Comparison of ENCODE assay signal across 37 cellular contexts in the genomic region with DNA sequence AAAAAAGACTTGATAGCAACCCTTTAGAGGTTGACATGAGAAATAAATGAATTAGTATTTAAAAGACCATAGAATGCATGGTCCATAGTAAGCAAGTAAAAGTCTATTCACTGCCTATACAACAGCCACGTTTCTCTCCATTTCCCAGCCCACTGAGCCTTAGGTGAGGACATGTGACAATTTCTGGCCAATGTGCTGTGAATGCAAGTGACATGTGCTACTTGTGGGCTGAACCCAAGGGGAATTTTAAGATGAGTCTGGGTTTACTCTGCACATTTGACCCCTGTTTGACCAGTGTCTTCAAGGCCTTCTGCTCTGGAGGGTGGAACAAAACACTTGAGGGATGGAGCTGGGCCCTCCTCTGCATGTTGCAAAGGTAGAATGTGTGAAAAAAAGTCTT.
DNase-seq lines count a peak whose midpoint lies in the region; ATAC-seq, FAIRE-seq and TF ChIP-seq lines count a peak whose summit lies in the region.
"Had no signal": no experiment of that assay in that cellular context is flagged by ENCODE, and none has a peak within 500 bp of the region (broad histone marks: within the 10 kb centered on the region; RNA-seq: fewer than 3 reads in every experiment).

No MANE protein-coding gene starts in this region.

- in situ Hi-C loops in HepG2 (cut with HindIII; ENCODE audit: extremely low pct_ligation_motif_present, low pct_unique_long_range_greater_than_20kb) = no loop called here

- no peak overlapping the region for H3K18ac ChIP-seq in mesenchymal stem cell (ENCODE audit: low read depth in 1 of 2, low read length in 2 of 2)

- H3K27me3 ChIP-seq in HepG2 (ENCODE audit: control insufficient read depth in 1 of 2, insufficient read depth in 2 of 2, low read length in 2 of 2) (peaks cover 0 to 12% of the 10 kb centered on the region in 2 experiments; a peak in 2 of 5 replicates), right lobe of liver (no peaks in the 10 kb centered on the region), mesenchymal stem cell (ENCODE audit: control insufficient read depth in 1 of 2, insufficient read depth in 1 of 2, low read length in 2 of 2) (no peaks in the 10 kb centered on the region)
- H3K27me3 ChIP-seq: BE2C; BLaER1; BLaER1 treated with 17β-estradiol and CSF1 and Interleukin-3, amounts not matched to agents 10 nM and 100 nM had no signal

- BruUV-seq in HepG2 (replicated peaks; lab: Mats Ljungman, UMichigan) = no TSS peak

- peak; percentile 25 for DNase-seq in activated CD4-positive, alpha-beta T cell treated with anti-CD3 and anti-CD28 coated beads, Interleukin-2, amount 10 ng/mL, durations not matched to agents 24 days and 14 days
- DNase-seq in activated CD4-positive, alpha-beta T cell treated with anti-CD3 and anti-CD28 coated beads, Interleukin-2, amount 50 U/mL, for 48 hours = no peak
- DNase-seq in HepG2 (ENCODE audit: low spot score) = no peak
- DNase-seq in right lobe of liver = no peak
- DNase-seq in mesenchymal stem cell = no peak
- DNase-seq in type B pancreatic cell (ENCODE audit: extremely low spot score, unreplicated experiment) = no peak
- DNase-seq in left lobe of liver (ENCODE audit: low spot score) = no peak
- DNase-seq in NCI-H345 treated with DMSO at 0.1 percent for 48 hours (lab: John Stamatoyannopoulos, UW; ENCODE audit: unreplicated experiment) = no peak
- DNase-seq: 8988T; ACHN; AML-193; BE2C; C1 segment of cervical spinal cord; Caco-2; Calu3; CD4-positive, alpha-beta memory T cell; CD4-positive, alpha-beta T cell; CD4-positive, CD25-positive, alpha-beta regulatory T cell; CD8-positive, alpha-beta memory T cell; CD8-positive, alpha-beta T cell; COR-L47; DMS 273 treated with DMSO at 0.1 percent for 48 hours; DMS153; DMS53; DMS79; DMS79 treated with DMSO at 0.1 percent for 48 hours; DND-41; EL had no signal

- FAIRE-seq in HepG2 (lab: Jason Lieb, UNC) = no peak
- FAIRE-seq: A204.1, A549, D721Med had no signal

- no peak overlapping the region for H3K27ac Mint-ChIP-seq in activated CD4-positive, alpha-beta T cell treated with anti-CD3 and anti-CD28 coated beads, Interleukin-2, amount 10 ng/mL, durations not matched to agents 24 days and 14 days
- H3K27ac Mint-ChIP-seq in type B pancreatic cell = peak overlapping the region; percentile 94
- H3K27ac Mint-ChIP-seq: B cell; CD14-positive monocyte; CD4-positive, alpha-beta memory T cell; CD4-positive, alpha-beta T cell; CD4-positive, CD25-positive, alpha-beta regulatory T cell; CD8-positive, alpha-beta memory T cell; CD8-positive, alpha-beta T cell had no signal

- no peak overlapping the region for H3K4ac ChIP-seq in mesenchymal stem cell (ENCODE audit: low read depth in 1 of 2, low read length in 2 of 2)

- no peaks in the 10 kb centered on the region for H3K36me3 ChIP-seq in HepG2 (replicated peaks in 1 of 2; ENCODE audit: control insufficient read depth in 1 of 2, insufficient read depth in 2 of 2, low read length in 2 of 2)
- H3K36me3 ChIP-seq in right lobe of liver = no peaks in the 10 kb centered on the region
- no peaks in the 10 kb centered on the region for H3K36me3 ChIP-seq in mesenchymal stem cell (ENCODE audit: control insufficient read depth in 1 of 2, insufficient read depth in 2 of 2, low read depth in 1 of 2, low read length in 2 of 2)
- H3K36me3 ChIP-seq: BE2C; BLaER1; BLaER1 treated with 17β-estradiol and CSF1 and Interleukin-3, amounts not matched to agents 10 nM and 100 nM had no signal

- H2BK12ac ChIP-seq in mesenchymal stem cell (ENCODE audit: low read length in 2 of 2) = no peak overlapping the region

- H3K27ac ChIP-seq in HepG2 (ENCODE audit: extremely low read length, insufficient read depth, low read length) = no peak overlapping the region
- H3K27ac ChIP-seq in right lobe of liver = no peak overlapping the region
- H3K27ac ChIP-seq in mesenchymal stem cell (ENCODE audit: low read length, poor library complexity, severe bottlenecking) = no peak overlapping the region
- H3K27ac ChIP-seq: 22Rv1; A549; BLaER1; BLaER1 treated with 17β-estradiol and CSF1 and Interleukin-3, amounts not matched to agents 10 nM and 100 nM; C4-2B had no signal

- H3K36me3 Mint-ChIP-seq in activated CD4-positive, alpha-beta T cell treated with anti-CD3 and anti-CD28 coated beads, Interleukin-2, amount 10 ng/mL, durations not matched to agents 24 days and 14 days (ENCODE audit: low read depth) = peaks cover 4% of the 10 kb centered on the region
- peaks cover 4% of the 10 kb centered on the region for H3K36me3 Mint-ChIP-seq in type B pancreatic cell
- H3K36me3 Mint-ChIP-seq: CD4-positive, alpha-beta memory T cell; CD8-positive, alpha-beta T cell had no signal

- no peaks in the 10 kb centered on the region for H3K79me1 ChIP-seq in mesenchymal stem cell (replicated peaks; ENCODE audit: low read length, poor library complexity, severe bottlenecking)

- ATAC-seq in HepG2 (no peak), right lobe of liver (no peak), left lobe of liver (no peak)
- ATAC-seq: A549; CD8-positive, alpha-beta T cell had no signal

- H3K9ac ChIP-seq in HepG2 (ENCODE audit: insufficient read depth, low read depth, low read length) = no peak overlapping the region
- H3K9ac ChIP-seq in mesenchymal stem cell (ENCODE audit: low read length) = no peak overlapping the region
- H3K9ac ChIP-seq: BLaER1; BLaER1 treated with 17β-estradiol and CSF1 and Interleukin-3, amounts not matched to agents 10 nM and 100 nM had no signal

- WGBS in HepG2 (ENCODE audit: low lambda C conversion rate) = 8% methylated on average over 1 of the region's 1 CpG
- WGBS in right lobe of liver (ENCODE audit: insufficient coverage, low coverage, low lambda C conversion rate, missing lambda C conversion rate) = 77% methylated on average over 1 of the region's 1 CpG
- WGBS in mesenchymal stem cell = no CpG with 5 or more reads among the region's 1 CpG

- POLR2A ChIA-PET in HepG2 (lab: Yijun Ruan, JAX) = no interaction called here

- CTCF ChIA-PET in HepG2 (lab: Yijun Ruan, JAX; ENCODE audit: low intra/inter-chr PET ratio, low total read pairs) = no interaction called here

- H2BK120ac ChIP-seq in mesenchymal stem cell (ENCODE audit: low read depth, low read length) = no peak overlapping the region

- H3K4me3 ChIP-seq in HepG2 (replicated peaks in 1 of 3; ENCODE audit: insufficient read depth in 1 of 3, low read depth in 2 of 3, low read length in 3 of 3) = no peak overlapping the region
- H3K4me3 ChIP-seq in right lobe of liver = no peak overlapping the region
- no peak overlapping the region for H3K4me3 ChIP-seq in mesenchymal stem cell (ENCODE audit: insufficient read depth in 1 of 2, low read depth in 1 of 2, low read length in 2 of 2)
- H3K4me3 ChIP-seq: A549; BLaER1; BLaER1 treated with 17β-estradiol and CSF1 and Interleukin-3, amounts not matched to agents 10 nM and 100 nM had no signal

- no peaks in the 10 kb centered on the region for H3K9me3 ChIP-seq in HepG2 (ENCODE audit: low read length)
- H3K9me3 ChIP-seq in right lobe of liver = no peaks in the 10 kb centered on the region
- peaks cover 5% of the 10 kb centered on the region for H3K9me3 ChIP-seq in mesenchymal stem cell (ENCODE audit: control insufficient read depth, low read length)
- H3K9me3 ChIP-seq: BE2C had no signal

- no peaks in the 10 kb centered on the region for H3K4me1 Mint-ChIP-seq in activated CD4-positive, alpha-beta T cell treated with anti-CD3 and anti-CD28 coated beads, Interleukin-2, amount 10 ng/mL, durations not matched to agents 24 days and 14 days
- no peaks in the 10 kb centered on the region for H3K4me1 Mint-ChIP-seq in type B pancreatic cell (ENCODE audit: unreplicated experiment)
- H3K4me1 Mint-ChIP-seq: CD8-positive, alpha-beta memory T cell had no signal

- no peak overlapping the region for H3K4me3 Mint-ChIP-seq in activated CD4-positive, alpha-beta T cell treated with anti-CD3 and anti-CD28 coated beads, Interleukin-2, amount 10 ng/mL, durations not matched to agents 24 days and 14 days
- no peak overlapping the region for H3K4me3 Mint-ChIP-seq in type B pancreatic cell
- H3K4me3 Mint-ChIP-seq: B cell; CD14-positive monocyte; CD4-positive, alpha-beta memory T cell; CD4-positive, alpha-beta T cell; CD8-positive, alpha-beta memory T cell; CD8-positive, alpha-beta T cell had no signal

- H4K8ac ChIP-seq in mesenchymal stem cell (ENCODE audit: low read length) = no peak overlapping the region

- H4K20me1 ChIP-seq in HepG2 (ENCODE audit: insufficient read depth, low read length) = no peaks in the 10 kb centered on the region
- H4K20me1 ChIP-seq: BLaER1; BLaER1 treated with 17β-estradiol and CSF1 and Interleukin-3, amounts not matched to agents 10 nM and 100 nM had no signal

- no peak for TF ChIP-seq CTCF in HepG2 (CRISPR knock-in tag; IDR thresholded peaks at IDR 0.05)
- no peak for TF ChIP-seq CTCF in right lobe of liver (IDR thresholded peaks at IDR 0.05)
- TF ChIP-seq CTCF in type B pancreatic cell (conservative IDR thresholded peaks at IDR 0.05) = no peak

- H4K91ac ChIP-seq in mesenchymal stem cell (ENCODE audit: low read length) = no peak overlapping the region

- H3K4me1 ChIP-seq in HepG2 (ENCODE audit: insufficient read depth, low read length) = no peaks in the 10 kb centered on the region
- no peaks in the 10 kb centered on the region for H3K4me1 ChIP-seq in right lobe of liver
- H3K4me1 ChIP-seq in mesenchymal stem cell (ENCODE audit: control insufficient read depth, insufficient read depth, low read depth, low read length) = peaks cover 1% of the 10 kb centered on the region
- H3K4me1 ChIP-seq: A549, BE2C, BLaER1, Caco-2 had no signal

- intact Hi-C loops in activated CD4-positive, alpha-beta T cell treated with anti-CD3 and anti-CD28 coated beads, Interleukin-2, amount 10 ng/mL, durations not matched to agents 24 days and 14 days (cut with micrococcal nuclease) = no loop called here
- intact Hi-C loops in HepG2 (cut with micrococcal nuclease; ENCODE audit: unreplicated experiment) = no loop called here
- intact Hi-C loops in right lobe of liver (cut with DNase I) = no loop called here

- no peaks in the 10 kb centered on the region for H3K27me3 Mint-ChIP-seq in activated CD4-positive, alpha-beta T cell treated with anti-CD3 and anti-CD28 coated beads, Interleukin-2, amount 10 ng/mL, durations not matched to agents 24 days and 14 days
- H3K27me3 Mint-ChIP-seq in type B pancreatic cell = no peaks in the 10 kb centered on the region
- H3K27me3 Mint-ChIP-seq: B cell; CD4-positive, alpha-beta memory T cell; CD4-positive, alpha-beta T cell; CD4-positive, CD25-positive, alpha-beta regulatory T cell had no signal

- TF ChIP-seq RAD21 in HepG2 (CRISPR knock-in tag; IDR thresholded peaks at IDR 0.05) = no peak

- H2AK5ac ChIP-seq in mesenchymal stem cell (ENCODE audit: low read length, severe bottlenecking) = no peak overlapping the region

- no peak overlapping the region for H3K4me2 ChIP-seq in HepG2 (ENCODE audit: low read depth, low read length)
- no peak overlapping the region for H3K4me2 ChIP-seq in mesenchymal stem cell (ENCODE audit: low read length, poor library complexity, severe bottlenecking)
- H3K4me2 ChIP-seq: A549; BLaER1; BLaER1 treated with 17β-estradiol and CSF1 and Interleukin-3, amounts not matched to agents 10 nM and 100 nM had no signal

- TF ChIP-seq POLR2A in HepG2 (IDR thresholded peaks at IDR 0.05; ENCODE audit: insufficient read depth in 1 of 2, low read depth in 2 of 2, low read length in 2 of 2) = no peak
- no peak for TF ChIP-seq POLR2A in right lobe of liver (IDR thresholded peaks at IDR 0.05)

- H2AFZ ChIP-seq in HepG2 (ENCODE audit: low read length) = no peak overlapping the region
- H2AFZ ChIP-seq in mesenchymal stem cell (ENCODE audit: low read depth, low read length) = no peak overlapping the region

- peak overlapping the region; percentile 68 for H2BK15ac ChIP-seq in mesenchymal stem cell (ENCODE audit: low read depth, poor library complexity, severe bottlenecking)

- H3K9me3 Mint-ChIP-seq in activated CD4-positive, alpha-beta T cell treated with anti-CD3 and anti-CD28 coated beads, Interleukin-2, amount 10 ng/mL, durations not matched to agents 24 days and 14 days = peaks cover 31% of the 10 kb centered on the region
- peaks cover 22% of the 10 kb centered on the region for H3K9me3 Mint-ChIP-seq in type B pancreatic cell
- H3K9me3 Mint-ChIP-seq: CD4-positive, alpha-beta T cell; CD8-positive, alpha-beta T cell had no signal

- no peak overlapping the region for H3K14ac ChIP-seq in mesenchymal stem cell (ENCODE audit: low read length in 2 of 2)

- H3K79me2 ChIP-seq in HepG2 (ENCODE audit: insufficient read depth, low read length) = no peaks in the 10 kb centered on the region

- H2BK5ac ChIP-seq in mesenchymal stem cell (ENCODE audit: low read depth, low read length, poor library complexity, severe bottlenecking) = no peak overlapping the region

- TF ChIP-seq EP300 in HepG2 (IDR thresholded peaks at IDR 0.05; ENCODE audit: low read depth in 2 of 2, low read length in 2 of 2) (no peak), HepG2 (CRISPR knock-in tag; IDR thresholded peaks at IDR 0.05; ENCODE audit: borderline replicate concordance) (no peak)

- H3K23ac ChIP-seq in mesenchymal stem cell (ENCODE audit: low read length in 2 of 2) = no peak overlapping the region
